In genomic region chr19:36378625-36379509, GRCh38 we compare ENCODE assay signal across 8 cellular contexts. TPM values are rescaled to one million over a fixed set of nuclear protein-coding genes. Genes with fewer than 3 reads are reported as not detected.
DNase-seq lines count a peak whose midpoint lies in the region; ATAC-seq and TF ChIP-seq lines count a peak whose summit lies in the region.

Gene ZFP14, minus strand, starts transcription at chr19:36379201. Its CDS starts 11,309 bp downstream, at chr19:36367892.

- no peak within 1 kb of the TSS for H2BK120ac ChIP-seq in IMR-90 (ENCODE audit: low read depth, low read length)

- H4K91ac ChIP-seq in IMR-90 (ENCODE audit: insufficient read depth, low read depth, low read length) = no peak within 1 kb of the TSS

- no peaks in the 10 kb centered on the region for H3F3A ChIP-seq in PC-3 (ENCODE audit: low read length, unreplicated experiment)

- in situ Hi-C loops in IMR-90 (cut with MboI; ENCODE audit: low sequenced_read_pairs) = no loop called here

- H2AK5ac ChIP-seq in IMR-90 (ENCODE audit: low read depth, low read length) = no peak within 1 kb of the TSS

- no peak for TF ChIP-seq EP300 in esophagus muscularis mucosa (IDR thresholded peaks at IDR 0.05)

- no peaks in the 10 kb centered on the region for H3K27me3 ChIP-seq in IMR-90 (ENCODE audit: control insufficient read depth, insufficient read depth, low read length)
- no peaks in the 10 kb centered on the region for H3K27me3 ChIP-seq in PC-3 (ENCODE audit: low read length)
- H3K27me3 ChIP-seq in esophagus muscularis mucosa = no peaks in the 10 kb centered on the region
- H3K27me3 ChIP-seq in muscle layer of colon (ENCODE audit: control insufficient read depth in 1 of 2, insufficient read depth in 2 of 2, low read length in 2 of 2) = no peaks in the 10 kb centered on the region

- H3K18ac ChIP-seq in IMR-90 (ENCODE audit: low read depth, low read length) = no peak within 1 kb of the TSS

- no peaks in the 10 kb centered on the region for H3K79me2 ChIP-seq in PC-3 (ENCODE audit: low read length)

- peaks cover 11% of the 10 kb centered on the region for H3K9me3 Mint-ChIP-seq in activated T-cell treated with anti-CD3 and anti-CD28 coated beads, Interleukin-2, amount 50 U/mL, for 4 hours

- ATAC-seq in GM21528 (IDR thresholded peaks at IDR 0.05; ENCODE audit: low FRiP score, unreplicated experiment) (peak; percentile 94), IMR-90 (ENCODE audit: low read depth) (peak; percentile 98), PC-3 (peak; percentile 97)
- ATAC-seq in activated T-cell treated with anti-CD3 and anti-CD28 coated beads, Interleukin-2, amount 50 U/mL, for 4 hours = peak; percentile 100

- H3K36me3 Mint-ChIP-seq in activated T-cell treated with anti-CD3 and anti-CD28 coated beads, Interleukin-2, amount 50 U/mL, for 4 hours (ENCODE audit: insufficient read depth) = peaks cover 4% of the 10 kb centered on the region

- peaks cover 15% of the 10 kb centered on the region for H3K4me1 Mint-ChIP-seq in activated T-cell treated with anti-CD3 and anti-CD28 coated beads, Interleukin-2, amount 50 U/mL, for 4 hours (ENCODE audit: low read depth)

- H3K79me1 ChIP-seq in IMR-90 (ENCODE audit: low read depth in 1 of 2, low read length in 2 of 2) = peaks cover 8 to 16% of the 10 kb centered on the region in 2 experiments

- peak within 1 kb of the TSS; percentile 66 for H3K4me3 ChIP-seq in IMR-90 (ENCODE audit: insufficient read depth, low read depth, low read length)
- H3K4me3 ChIP-seq in PC-3 (ENCODE audit: low read length) = peak within 1 kb of the TSS; percentile 85
- peak within 1 kb of the TSS; percentile 72 to 90 (median 74) for H3K4me3 ChIP-seq in esophagus muscularis mucosa
- peak within 1 kb of the TSS; percentile 79 to 81 for H3K4me3 ChIP-seq in muscle layer of colon (ENCODE audit: low read depth in 1 of 2, low read length in 2 of 2)

- peak within 1 kb of the TSS; percentile 62 for H4K5ac ChIP-seq in IMR-90 (ENCODE audit: low read depth, low read length)

- peak within 1 kb of the TSS; percentile 99 for H2AFZ ChIP-seq in IMR-90 (replicated peaks; ENCODE audit: low read length, poor library complexity)
- H2AFZ ChIP-seq in PC-3 (ENCODE audit: low read length) = peak within 1 kb of the TSS; percentile 97

- H4K20me1 ChIP-seq in IMR-90 (ENCODE audit: insufficient read depth, low read length) (no peaks in the 10 kb centered on the region), PC-3 (ENCODE audit: low read length) (no peaks in the 10 kb centered on the region)

- intact Hi-C loops in IMR-90 (cut with micrococcal nuclease) (loop anchor here (5.0 kb wide), 2 partner anchors 38 to 162 kb away; partner anchors contain the start of genes ZFP82 and ZNF146), PC-3 (cut with micrococcal nuclease) (no loop called here), esophagus muscularis mucosa (cut with DNase I) (loop anchor here (2.0 kb wide), 1 partner anchor 148 kb away; no protein-coding TSS in a partner anchor)

- no peak within 1 kb of the TSS for H2BK15ac ChIP-seq in IMR-90 (ENCODE audit: low read depth, low read length)

- H3K9me3 ChIP-seq in IMR-90 (ENCODE audit: control insufficient read depth, insufficient read depth, low read length) (no peaks in the 10 kb centered on the region; the same call in 1 of the 2 replicates), PC-3 (ENCODE audit: low read length) (no peaks in the 10 kb centered on the region), esophagus muscularis mucosa (no peaks in the 10 kb centered on the region), muscle layer of colon (ENCODE audit: low read length) (no peaks in the 10 kb centered on the region)

- H4K8ac ChIP-seq in IMR-90 (ENCODE audit: low read depth in 2 of 2, low read length in 2 of 2) = peak within 1 kb of the TSS; percentile 91 to 93

- H2AK9ac ChIP-seq in IMR-90 (replicated peaks; ENCODE audit: low read depth, low read length, poor library complexity) = peak within 1 kb of the TSS; percentile 52

- no peaks in the 10 kb centered on the region for H3K9me2 ChIP-seq in PC-3 (replicated peaks; ENCODE audit: low read length)

- H3K56ac ChIP-seq in IMR-90 (ENCODE audit: extremely low read depth, insufficient read depth, low read length) = no peak within 1 kb of the TSS

- peak within 1 kb of the TSS; percentile 21 for H3K4ac ChIP-seq in IMR-90 (ENCODE audit: low read depth, low read length)

- POLR2A ChIA-PET in IMR-90 (lab: Charles Lee; ENCODE audit: unreplicated experiment) = interaction anchor here (0.5 kb wide), 1 partner anchor 60 kb away, joined by 5 read pairs; no protein-coding TSS in a partner anchor
- POLR2A ChIA-PET in PC-3 (lab: Charles Lee; ENCODE audit: unreplicated experiment) = interaction anchor here (0.6 kb wide), 1 partner anchor 944 kb away, joined by 3 read pairs; no protein-coding TSS in a partner anchor

- dilution Hi-C loops in IMR-90 (cut with HindIII; ENCODE audit: low sequenced_read_pairs, unreplicated experiment) = no loop called here

- no peaks in the 10 kb centered on the region for H3K36me3 ChIP-seq in IMR-90 (ENCODE audit: control insufficient read depth, insufficient read depth, low read length)
- H3K36me3 ChIP-seq in PC-3 (ENCODE audit: low read depth, low read length) = no peaks in the 10 kb centered on the region
- no peaks in the 10 kb centered on the region for H3K36me3 ChIP-seq in esophagus muscularis mucosa
- no peaks in the 10 kb centered on the region for H3K36me3 ChIP-seq in muscle layer of colon (ENCODE audit: insufficient read depth, low read length)

- TF ChIP-seq CTCF in IMR-90 (conservative IDR thresholded peaks at IDR 0.05; ENCODE audit: low read depth, low read length) = peak; percentile 24; the same call in 1 of the 2 replicates
- TF ChIP-seq CTCF in PC-3 (conservative IDR thresholded peaks at IDR 0.05; ENCODE audit: low read depth, low read length) = peak; percentile 37
- peak; percentile 18 to 24 (median 23) for TF ChIP-seq CTCF in esophagus muscularis mucosa (IDR thresholded peaks at IDR 0.05)

- H3K4me3 Mint-ChIP-seq in activated T-cell treated with anti-CD3 and anti-CD28 coated beads, Interleukin-2, amount 50 U/mL, for 4 hours = peak within 1 kb of the TSS; percentile 95

- no TSS peak for BruUV-seq in IMR-90 (replicated peaks; lab: Mats Ljungman, UMichigan)
- TSS peak; percentile 68 for BruUV-seq in PC-3 (replicated peaks; lab: Mats Ljungman, UMichigan)

- peak within 1 kb of the TSS; percentile 78 for H3K4me2 ChIP-seq in IMR-90 (ENCODE audit: low read depth, low read length)
- peak within 1 kb of the TSS; percentile 89 for H3K4me2 ChIP-seq in PC-3 (ENCODE audit: low read length)

- H3K23ac ChIP-seq in IMR-90 (ENCODE audit: low read depth, low read length) = peak within 1 kb of the TSS; percentile 41; the same call in 1 of the 2 replicates

- TF ChIP-seq RAD21 in IMR-90 (IDR thresholded peaks at IDR 0.05; ENCODE audit: low read length) = peak; percentile 41; the same call in 1 of the 2 replicates

- peaks cover 4% of the 10 kb centered on the region; the same call in 1 of the 2 replicates for H3K4me1 ChIP-seq in IMR-90 (ENCODE audit: control insufficient read depth, insufficient read depth, low read length)
- H3K4me1 ChIP-seq in PC-3 (ENCODE audit: insufficient read depth, low read length) = peaks cover 7% of the 10 kb centered on the region; the same call in 1 of the 2 replicates
- H3K4me1 ChIP-seq in esophagus muscularis mucosa = peaks cover 11 to 27% (median 23%) of the 10 kb centered on the region in 4 donors
- H3K4me1 ChIP-seq in muscle layer of colon (ENCODE audit: insufficient read depth, low read length) = peaks cover 14% of the 10 kb centered on the region

- peak within 1 kb of the TSS; percentile 54 for H2BK5ac ChIP-seq in IMR-90 (ENCODE audit: low read depth, low read length, poor library complexity, severe bottlenecking)

- no peak for TF ChIP-seq POLR2A in IMR-90 (IDR thresholded peaks at IDR 0.05; ENCODE audit: low read depth, low read length)
- peak; percentile 34 for TF ChIP-seq POLR2A in esophagus muscularis mucosa (IDR thresholded peaks at IDR 0.05; ENCODE audit: low read depth)

- H3K14ac ChIP-seq in IMR-90 (replicated peaks; ENCODE audit: low read depth, low read length) = peak within 1 kb of the TSS; percentile 30; the same call in 1 of the 2 replicates

- H3K9me1 ChIP-seq in IMR-90 (ENCODE audit: insufficient read depth, low read length) = no peaks in the 10 kb centered on the region

- DNase-seq in DMS 273 treated with DMSO at 0.1 percent for 48 hours (lab: John Stamatoyannopoulos, UW) = peak; percentile 91
- peak; percentile 91 for DNase-seq in IMR-90
- DNase-seq in PC-3 = peak; percentile 87
- DNase-seq in activated T-cell treated with anti-CD3 and anti-CD28 coated beads, Interleukin-2, amount 50 U/mL, for 4 hours = peak; percentile 93
- peak; percentile 97 for DNase-seq in esophagus muscularis mucosa (ENCODE audit: extremely low spot score)
- peak; percentile 87 to 89 for DNase-seq in stimulated activated CD8-positive, alpha-beta memory T cell treated with anti-CD3 and anti-CD28 coated beads, Interleukin-7, amount 100 ng/mL, for 1 hour (ENCODE audit: low read depth in 2 of 2)

- no peaks in the 10 kb centered on the region for H3K27me3 Mint-ChIP-seq in activated T-cell treated with anti-CD3 and anti-CD28 coated beads, Interleukin-2, amount 50 U/mL, for 4 hours (ENCODE audit: low read depth)

- CTCF ChIA-PET in IMR-90 (lab: Yijun Ruan, JAX) = interaction anchor here (0.6 kb wide), 1 partner anchor 33 kb away, joined by 3 read pairs; no protein-coding TSS in a partner anchor
- CTCF ChIA-PET in PC-3 (lab: Charles Lee) = no interaction called here

- peak within 1 kb of the TSS; percentile 79 for H3K9ac ChIP-seq in IMR-90 (ENCODE audit: low read depth, low read length)
- H3K9ac ChIP-seq in PC-3 (ENCODE audit: low read length) = peak within 1 kb of the TSS; percentile 71
- H3K9ac ChIP-seq in muscle layer of colon (ENCODE audit: low read length) = peak within 1 kb of the TSS; percentile 46

- 0% methylated on average over 12 of the region's 69 CpGs; no CpG with 5 or more reads in 1 of the 2 experiments for WGBS in IMR-90 (ENCODE audit: extremely low coverage in 2 of 2, insufficient read length in 1 of 2), 2 experiments
- WGBS in esophagus muscularis mucosa = 9% methylated on average over 39 of the region's 69 CpGs

- no peak within 1 kb of the TSS for H2BK20ac ChIP-seq in IMR-90 (ENCODE audit: low read depth, low read length)

- H3K27ac ChIP-seq in IMR-90 (ENCODE audit: insufficient read depth, low read length) = peak within 1 kb of the TSS; percentile 70
- H3K27ac ChIP-seq in PC-3 (ENCODE audit: low read length) = no peak within 1 kb of the TSS
- H3K27ac ChIP-seq in esophagus muscularis mucosa (replicated peaks in 1 of 4) = peak within 1 kb of the TSS; percentile 84 to 88 (median 86)
- peak within 1 kb of the TSS; percentile 86 for H3K27ac ChIP-seq in muscle layer of colon (ENCODE audit: low read depth, low read length)

TF ChIP-seq in IMR-90, 13 proteins besides CTCF, POLR2A, EP300 and RAD21 (continues in another document):
- peak; percentile 87; the same call in 1 of the 2 replicates for TF ChIP-seq CHD1 (IDR thresholded peaks at IDR 0.05; ENCODE audit: low read depth, low read length)

RNA-seq across cellular contexts. Expression of gene ZFP14, which starts in this region (rescaled TPM):
- total RNA-seq in IMR-90 (2012; rRNA removed) = 2.0 and 2.2 TPM in 2 replicates
- polyA plus RNA-seq in IMR-90 (2012; rRNA removed) = 0.46 and 0.67 TPM in 2 replicates
- 0.09 and 0.12 TPM in 2 replicates for polyA plus RNA-seq in IMR-90 (2012; cell fraction: cytosol; rRNA removed)
- polyA plus RNA-seq in IMR-90 (2012; cell fraction: nucleus; rRNA removed; ENCODE audit: low replicate concordance) = 0.13 and 1.7 TPM in 2 replicates
- 0.40 and 0.73 TPM in 2 replicates for total RNA-seq in PC-3 (2014; rRNA removed)
- total RNA-seq in activated T-cell treated with anti-CD3 and anti-CD28 coated beads, Interleukin-2, amount 50 U/mL, for 4 hours = 1 to 10 TPM in 1 of 3 donors, under 1 TPM in 2; 0.73 to 1.1 (median 0.82) TPM
- total RNA-seq in esophagus muscularis mucosa = 1 to 10 TPM; 2.5 to 5.8 (median 4.1) TPM

Comparison
In these comparisons a context has a peak if more than half of its experiments do, and no peak if none do; other contexts are left out.
1. Peak in DNase-seq, ATAC-seq, H3K4me3 ChIP-seq, H3K9ac ChIP-seq and H3K4me2 ChIP-seq in PC-3; RNA of the gene not detected or under 1 TPM.